Comparison of ENCODE assay signal across 1 cellular context in genomic region chr5:150350524-150351344, GRCh38.
TF ChIP-seq lines count a peak whose summit lies in the region.

No MANE protein-coding gene starts in this region.

TF ChIP-seq in HepG2, 621 proteins besides CTCF, POLR2A, EP300 and RAD21 (continued from another document and continues in another):
- TF ChIP-seq HINFP (CRISPR knock-in tag; IDR thresholded peaks at IDR 0.05; ENCODE audit: low read depth) (no peak), ZNF333 (CRISPR knock-in tag; IDR thresholded peaks at IDR 0.05; ENCODE audit: borderline replicate concordance) (no peak), MXD1 (CRISPR knock-in tag; IDR thresholded peaks at IDR 0.05) (no peak), ZNF121 (CRISPR knock-in tag; IDR thresholded peaks at IDR 0.05) (0 out of 2 replicates have a peak, but pooled peaks have one; percentile 38), SMARCC2 (IDR thresholded peaks at IDR 0.05) (no peak), TCF7 (IDR thresholded peaks at IDR 0.05; ENCODE audit: low read depth) (no peak), GTF2F1 (IDR thresholded peaks at IDR 0.05; ENCODE audit: low read length) (no peak), ZNF235 (CRISPR knock-in tag; IDR thresholded peaks at IDR 0.05; ENCODE audit: borderline replicate concordance) (no peak), SRF (IDR thresholded peaks at IDR 0.05; ENCODE audit: low read depth, low read length) (no peak), DPF2 (CRISPR knock-in tag; IDR thresholded peaks at IDR 0.05; ENCODE audit: borderline replicate concordance, low read depth) (no peak), ZNF580 (CRISPR knock-in tag; IDR thresholded peaks at IDR 0.05; ENCODE audit: borderline replicate concordance, low read depth) (peak; percentile 88; the same call in 1 of the 2 replicates), MIER3 (CRISPR knock-in tag; IDR thresholded peaks at IDR 0.05; ENCODE audit: borderline replicate concordance) (peak; percentile 75; the same call in 1 of the 2 replicates), ZNF468 (CRISPR knock-in tag; IDR thresholded peaks at IDR 0.05) (no peak), POGZ (CRISPR knock-in tag; IDR thresholded peaks at IDR 0.05) (peak; percentile 50; the same call in 1 of the 2 replicates), ZNF574 (CRISPR knock-in tag; IDR thresholded peaks at IDR 0.05) (peak; percentile 60), PPARG (CRISPR knock-in tag; conservative IDR thresholded peaks at IDR 0.05) (peak; percentile 78), ERF (CRISPR knock-in tag; IDR thresholded peaks at IDR 0.05) (peak; percentile 78; the same call in 1 of the 2 replicates), ZFP1 (CRISPR knock-in tag; IDR thresholded peaks at IDR 0.05) (0 out of 2 replicates have a peak, but pooled peaks have one; percentile 63), IKZF1 (IDR thresholded peaks at IDR 0.05) (no peak), MAFK (conservative IDR thresholded peaks at IDR 0.05 in 1 of 2, IDR thresholded peaks at IDR 0.05 in 1 of 2; ENCODE audit: low read length in 2 of 2) (no peak), ZNF703 (CRISPR knock-in tag; IDR thresholded peaks at IDR 0.05; ENCODE audit: borderline replicate concordance) (no peak), HDAC1 (CRISPR knock-in tag; IDR thresholded peaks at IDR 0.05) (peak; percentile 79), ZFX (CRISPR knock-in tag; IDR thresholded peaks at IDR 0.05; ENCODE audit: low read depth) (peak; percentile 72), ZNF136 (CRISPR knock-in tag; IDR thresholded peaks at IDR 0.05; ENCODE audit: low read depth) (no peak), ZNF747 (CRISPR knock-in tag; IDR thresholded peaks at IDR 0.05; ENCODE audit: borderline replicate concordance) (no peak), IKZF5 (CRISPR knock-in tag; IDR thresholded peaks at IDR 0.05) (peak; percentile 56; the same call in 1 of the 2 replicates), SP1 (IDR thresholded peaks at IDR 0.05) (no peak), SP1 (CRISPR knock-in tag; IDR thresholded peaks at IDR 0.05) (peak; percentile 70; the same call in 1 of the 2 replicates), NFYB (CRISPR knock-in tag; IDR thresholded peaks at IDR 0.05) (no peak), TFDP2 (CRISPR knock-in tag; IDR thresholded peaks at IDR 0.05) (0 out of 2 replicates have a peak, but pooled peaks have one; percentile 27), POLR2AphosphoS5 (IDR thresholded peaks at IDR 0.05; ENCODE audit: low read depth, low read length) (no peak), RFXAP (CRISPR knock-in tag; IDR thresholded peaks at IDR 0.05; ENCODE audit: borderline replicate concordance) (peak; percentile 77), ZNF180 (CRISPR knock-in tag; IDR thresholded peaks at IDR 0.05; ENCODE audit: borderline replicate concordance, low read depth) (no peak), ZNF501 (CRISPR knock-in tag; IDR thresholded peaks at IDR 0.05) (peak; percentile 91), SAP130 (CRISPR knock-in tag; IDR thresholded peaks at IDR 0.05; ENCODE audit: low read depth) (peak; percentile 79), KLF15 (CRISPR knock-in tag; IDR thresholded peaks at IDR 0.05; ENCODE audit: borderline replicate concordance) (no peak), BCLAF1 (IDR thresholded peaks at IDR 0.05) (no peak), MTF1 (CRISPR knock-in tag; IDR thresholded peaks at IDR 0.05) (no peak), AHR (CRISPR knock-in tag; IDR thresholded peaks at IDR 0.05) (no peak), ZGPAT (CRISPR knock-in tag; IDR thresholded peaks at IDR 0.05) (peak; percentile 83), MIER2 (CRISPR knock-in tag; IDR thresholded peaks at IDR 0.05) (peak; percentile 81; the same call in 1 of the 2 replicates), HIVEP1 (CRISPR knock-in tag; IDR thresholded peaks at IDR 0.05) (no peak), ZNF614 (CRISPR knock-in tag; IDR thresholded peaks at IDR 0.05; ENCODE audit: borderline replicate concordance) (peak; percentile 85; the same call in 1 of the 2 replicates), RARG (CRISPR knock-in tag; IDR thresholded peaks at IDR 0.05; ENCODE audit: low read depth) (no peak), ZNF296 (CRISPR knock-in tag; conservative IDR thresholded peaks at IDR 0.05) (peak; percentile 69; the same call in 1 of the 2 replicates), ZNF326 (CRISPR knock-in tag; IDR thresholded peaks at IDR 0.05; ENCODE audit: borderline replicate concordance) (no peak), ZNF687 (CRISPR knock-in tag; IDR thresholded peaks at IDR 0.05) (peak; percentile 68), CENPT (CRISPR knock-in tag; IDR thresholded peaks at IDR 0.05; ENCODE audit: low read depth) (no peak), ZBTB34 (CRISPR knock-in tag; IDR thresholded peaks at IDR 0.05) (peak; percentile 78), ZNF766 (CRISPR knock-in tag; IDR thresholded peaks at IDR 0.05; ENCODE audit: borderline replicate concordance) (no peak), NFE2 (CRISPR knock-in tag; IDR thresholded peaks at IDR 0.05) (no peak), RCOR2 (CRISPR knock-in tag; IDR thresholded peaks at IDR 0.05) (peak; percentile 80), PAWR (CRISPR knock-in tag; IDR thresholded peaks at IDR 0.05; ENCODE audit: borderline replicate concordance) (no peak)
